ENCODE assay signal across 8 cellular contexts in the genomic region with DNA sequence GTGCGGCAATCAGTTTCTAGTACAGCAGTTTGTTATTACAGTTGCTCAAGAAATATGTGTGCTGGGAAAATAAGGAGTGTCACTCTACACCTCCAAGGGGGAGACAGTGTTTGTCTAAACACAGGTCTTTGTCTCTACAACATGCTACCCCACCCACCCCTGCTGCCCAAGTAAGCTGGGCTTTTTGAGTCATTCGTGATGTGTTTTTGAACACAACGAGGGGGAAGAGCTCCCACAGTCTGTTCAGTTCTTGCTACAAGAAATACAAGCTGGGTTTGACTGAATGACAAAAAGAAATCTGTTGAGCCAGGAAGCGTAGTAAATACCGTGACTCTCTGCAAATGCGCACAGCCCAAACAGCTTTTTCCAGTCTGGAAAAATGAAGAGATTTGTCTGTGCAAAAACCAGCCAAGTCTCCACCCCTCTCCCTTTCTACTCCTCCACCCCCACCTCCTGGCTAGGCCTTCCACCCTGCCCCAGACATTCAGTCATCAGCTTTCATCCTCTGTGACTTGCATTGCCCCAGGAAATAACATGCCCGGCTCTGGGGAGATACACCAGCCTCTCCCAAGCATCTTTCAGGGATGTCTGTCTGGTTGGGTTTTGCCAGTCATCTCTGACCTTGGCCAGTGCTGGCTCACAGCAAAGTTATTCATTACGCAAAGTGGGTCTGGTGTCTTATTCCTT. TPM values are rescaled to one million over a fixed set of nuclear protein-coding genes. Genes with fewer than 3 reads are reported as not detected.
DNase-seq lines count a peak whose midpoint lies in the region; ATAC-seq and TF ChIP-seq lines count a peak whose summit lies in the region.

No MANE protein-coding gene starts in this region.

- intact Hi-C loops in sciatic nerve (cut with DNase I) = no loop called here

- TF ChIP-seq CTCF in GM13977 (IDR thresholded peaks at IDR 0.05; ENCODE audit: extremely low read depth, insufficient read depth, missing control alignments) = no peak

- ATAC-seq in sciatic nerve (peak; percentile 81), GM19023 (IDR thresholded peaks at IDR 0.05; ENCODE audit: unreplicated experiment) (no peak)

- in situ Hi-C loops in GM13977 (cut with MboI; ENCODE audit: low pct_unique_long_range_greater_than_20kb, low sequenced_read_pairs, unreplicated experiment) = no loop called here

- DNase-seq in ELR (ENCODE audit: low read depth) (peak; percentile 88), amniotic stem cell (lab: John Stamatoyannopoulos, UW) (peak; percentile 73), hippocampal formation (lab: John Stamatoyannopoulos, UW) (peak; percentile 21), sciatic nerve (ENCODE audit: low spot score) (peak; percentile 76), GM13977 (ENCODE audit: low spot score) (no peak), HuH-7.5 (ENCODE audit: low spot score) (no peak)
- DNase-seq in activated CD4-positive, alpha-beta T cell treated with anti-CD3 and anti-CD28 coated beads for 48 hours = no peak

RNA-seq across cellular contexts. Expression of a gene that starts 25.7 kb away (rescaled TPM):
- 137 TPM for total RNA-seq in sciatic nerve

RNA-seq across cellular contexts. Expression of a gene that starts 27.8 kb away (rescaled TPM):
- 7.5 TPM for total RNA-seq in sciatic nerve

Comparison
In these comparisons a context has a peak if more than half of its experiments do, and no peak if none do; other contexts are left out.
1. DNase-seq: peak in ELR (single experiment), amniotic stem cell (single experiment), hippocampal formation (2 of 2) and sciatic nerve (single experiment); none in GM13977 (single experiment), activated CD4-positive, alpha-beta T cell treated with anti-CD3 and anti-CD28 coated beads for 48 hours (single experiment) and HuH-7.5 (single experiment).